8 cellular contexts compared by ENCODE assay signal in the genomic region with DNA sequence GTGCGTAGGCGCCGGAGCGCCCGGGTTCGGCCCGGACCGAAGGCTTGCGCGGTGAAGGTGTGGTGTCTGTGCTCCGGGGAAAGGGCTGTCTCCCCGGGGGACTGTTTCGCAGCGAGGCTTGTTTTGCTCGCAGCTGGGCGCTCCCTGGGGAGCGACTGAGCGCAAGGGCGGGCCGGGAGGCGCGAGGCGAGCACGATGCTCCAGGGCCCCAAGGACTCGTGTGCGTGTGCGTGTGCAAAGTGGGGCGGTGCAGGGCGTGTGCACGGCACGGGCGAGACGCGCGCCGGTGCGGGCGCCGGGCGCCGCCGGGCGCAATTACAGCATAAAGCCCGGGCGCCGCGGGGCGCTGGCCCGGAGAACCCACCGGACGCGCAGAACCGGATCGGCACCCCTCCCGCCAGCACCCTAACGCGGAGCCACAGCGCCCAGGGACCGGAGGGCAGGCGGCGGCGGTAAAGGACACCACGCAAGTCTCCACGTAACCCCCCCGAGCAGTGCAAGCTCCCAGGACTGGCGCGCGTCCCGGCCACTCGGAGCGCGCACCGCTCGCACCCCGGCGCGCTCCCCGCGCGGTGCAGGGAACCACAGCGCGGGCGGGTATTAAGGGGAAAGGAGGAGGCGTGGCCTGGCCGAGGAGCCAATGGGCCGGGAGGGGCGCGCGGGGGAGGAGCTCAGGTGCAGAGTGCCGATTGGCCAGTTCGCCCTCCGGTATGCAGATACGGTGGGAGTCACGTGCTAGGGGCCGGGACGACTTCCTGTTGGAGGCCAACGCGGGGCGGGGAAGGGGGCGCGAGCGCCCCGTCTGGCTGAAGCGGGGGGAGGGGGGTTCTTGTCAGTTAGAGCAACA. TPM values are rescaled to one million over a fixed set of nuclear protein-coding genes. Genes with fewer than 3 reads are reported as not detected.
DNase-seq lines count a peak whose midpoint lies in the region; TF ChIP-seq lines count a peak whose summit lies in the region.

A gene with protein sequence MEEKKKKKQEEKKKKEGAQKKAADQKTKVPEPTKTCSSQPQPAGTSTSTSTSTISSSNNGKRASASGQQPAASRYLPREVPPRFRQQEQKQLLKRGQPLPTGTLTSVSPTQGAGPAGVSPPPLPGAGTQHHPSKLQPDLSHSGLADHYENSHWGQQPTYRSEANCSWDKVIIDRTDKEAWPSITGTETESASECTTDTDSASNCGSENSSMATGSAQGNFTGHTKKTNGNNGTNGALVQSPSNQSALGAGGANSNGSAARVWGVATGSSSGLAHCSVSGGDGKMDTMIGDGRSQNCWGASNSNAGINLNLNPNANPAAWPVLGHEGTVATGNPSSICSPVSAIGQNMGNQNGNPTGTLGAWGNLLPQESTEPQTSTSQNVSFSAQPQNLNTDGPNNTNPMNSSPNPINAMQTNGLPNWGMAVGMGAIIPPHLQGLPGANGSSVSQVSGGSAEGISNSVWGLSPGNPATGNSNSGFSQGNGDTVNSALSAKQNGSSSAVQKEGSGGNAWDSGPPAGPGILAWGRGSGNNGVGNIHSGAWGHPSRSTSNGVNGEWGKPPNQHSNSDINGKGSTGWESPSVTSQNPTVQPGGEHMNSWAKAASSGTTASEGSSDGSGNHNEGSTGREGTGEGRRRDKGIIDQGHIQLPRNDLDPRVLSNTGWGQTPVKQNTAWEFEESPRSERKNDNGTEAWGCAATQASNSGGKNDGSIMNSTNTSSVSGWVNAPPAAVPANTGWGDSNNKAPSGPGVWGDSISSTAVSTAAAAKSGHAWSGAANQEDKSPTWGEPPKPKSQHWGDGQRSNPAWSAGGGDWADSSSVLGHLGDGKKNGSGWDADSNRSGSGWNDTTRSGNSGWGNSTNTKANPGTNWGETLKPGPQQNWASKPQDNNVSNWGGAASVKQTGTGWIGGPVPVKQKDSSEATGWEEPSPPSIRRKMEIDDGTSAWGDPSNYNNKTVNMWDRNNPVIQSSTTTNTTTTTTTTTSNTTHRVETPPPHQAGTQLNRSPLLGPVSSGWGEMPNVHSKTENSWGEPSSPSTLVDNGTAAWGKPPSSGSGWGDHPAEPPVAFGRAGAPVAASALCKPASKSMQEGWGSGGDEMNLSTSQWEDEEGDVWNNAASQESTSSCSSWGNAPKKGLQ (N-terminal part only) (plus strand): TSS at position 835 of the 847 bp plus-strand sequence. CDS start 45,504 bp downstream, outside the sequence.

- peak within 1 kb of the TSS; percentile 97 for H3K4me2 ChIP-seq in SK-N-SH

- H3K4me3 ChIP-seq in NB4 (ENCODE audit: low read depth, low read length), result peak within 1 kb of the TSS; percentile 72
- H3K4me3 ChIP-seq in SK-N-SH (ENCODE audit: low read depth in 2 of 2, low read length in 1 of 2), result peak within 1 kb of the TSS; percentile 80 to 86

- TF ChIP-seq CTCF in NB4 (IDR thresholded peaks at IDR 0.05; ENCODE audit: low read depth, low read length), result no peak
- TF ChIP-seq CTCF in SK-N-SH (IDR thresholded peaks at IDR 0.05), result no peak

- H3K27ac ChIP-seq in SK-N-SH (ENCODE audit: low read depth in 2 of 2, low read length in 1 of 2) (peak within 1 kb of the TSS in 1 of 2 experiments; percentile 92; a peak in 2 of 4 replicates), substantia nigra (ENCODE audit: low read depth, low read length, poor library complexity, severe bottlenecking) (peak within 1 kb of the TSS; percentile 91)

- DNase-seq in GM04503 (ENCODE audit: low read depth) (peak; percentile 86), HEK293T (ENCODE audit: extremely low spot score) (peak; percentile 99), NB4 (ENCODE audit: low read depth) (peak; percentile 98), SK-N-SH (peak; percentile 100), germinal center (ENCODE audit: low spot score) (peak; percentile 98), non-pigmented ciliary epithelial cell (ENCODE audit: low read depth) (peak; percentile 91), substantia nigra (lab: John Stamatoyannopoulos, UW) (peak; percentile 89 to 100 (median 99))
- peak; percentile 100 for DNase-seq in activated naive CD4-positive, alpha-beta T cell treated with anti-CD3 and anti-CD28 coated beads, Interleukin-2, amount 50 U/mL, for 16 hours

- no peaks in the 10 kb centered on the region for H3K36me3 ChIP-seq in SK-N-SH (replicated peaks in 1 of 2; ENCODE audit: control insufficient read depth in 1 of 2, insufficient read depth in 2 of 2, low read length in 1 of 2)

- TF ChIP-seq POLR2A in NB4 (IDR thresholded peaks at IDR 0.05; ENCODE audit: extremely low read depth, insufficient read length), result no peak

- H3K4me1 ChIP-seq in SK-N-SH (ENCODE audit: control insufficient read depth in 1 of 2, insufficient read depth in 2 of 2, low read depth in 1 of 2, low read length in 1 of 2), result peaks cover 0 to 35% of the 10 kb centered on the region in 2 experiments; a peak in 3 of 4 replicates

- H3K9ac ChIP-seq in SK-N-SH, result peak within 1 kb of the TSS; percentile 55; the same call in 1 of the 2 replicates

- POLR2A ChIA-PET in HEK293T (lab: Yijun Ruan, JAX) (interaction anchor here (0.6 to 2.6 kb wide), 54 partner anchors 8 to 537 kb away, joined by 3 to 23 read pairs (median 5); no protein-coding TSS in a partner anchor), SK-N-SH (lab: Yijun Ruan, JAX) (interaction anchor here (0.6 to 2.6 kb wide), 73 partner anchors 10 to 1318 kb away, joined by 3 to 131 read pairs (median 5); no protein-coding TSS in a partner anchor)

- peaks cover 42% of the 10 kb centered on the region; the same call in 1 of the 2 replicates for H3K27me3 ChIP-seq in SK-N-SH (ENCODE audit: insufficient read depth)

- peak; percentile 22; the same call in 1 of the 2 replicates for TF ChIP-seq RAD21 in SK-N-SH (IDR thresholded peaks at IDR 0.05; ENCODE audit: low read length)

- under 1% methylated on average over 53 of the region's 104 CpGs for WGBS in SK-N-SH (ENCODE audit: low lambda C conversion rate)

- peaks cover 33% of the 10 kb centered on the region for H4K20me1 ChIP-seq in SK-N-SH (ENCODE audit: insufficient read depth)

- TF ChIP-seq EP300 in SK-N-SH (IDR thresholded peaks at IDR 0.05; ENCODE audit: borderline replicate concordance in 1 of 2, low read depth in 1 of 2, low read length in 1 of 2), result no peak; a peak in 1 of 4 replicates

- no peaks in the 10 kb centered on the region for H3K9me3 ChIP-seq in SK-N-SH

- CTCF ChIA-PET in HEK293T (lab: Yijun Ruan, JAX), result interaction anchor here (1.0 to 1.4 kb wide), 3 partner anchors 13 to 55 kb away, joined by 3 read pairs; no protein-coding TSS in a partner anchor
- CTCF ChIA-PET in SK-N-SH (lab: Yijun Ruan, JAX), result interaction anchor here (0.8 to 5.2 kb wide), 32 partner anchors 9 to 416 kb away, joined by 3 to 31 read pairs (median 4); no protein-coding TSS in a partner anchor

- peaks cover 39% of the 10 kb centered on the region for H3K79me2 ChIP-seq in SK-N-SH (ENCODE audit: insufficient read depth)

- H3K9me2 ChIP-seq in SK-N-SH, result no peaks in the 10 kb centered on the region

- peak within 1 kb of the TSS; percentile 90 for H2AFZ ChIP-seq in SK-N-SH (ENCODE audit: low read depth)

- H3F3A ChIP-seq in SK-N-SH (replicated peaks; ENCODE audit: insufficient read depth), result peaks cover 2% of the 10 kb centered on the region

TF ChIP-seq in HEK293T, 16 proteins besides CTCF, POLR2A, EP300 and RAD21:
- TF ChIP-seq NFRKB (IDR thresholded peaks at IDR 0.05) (no peak), LEF1 (IDR thresholded peaks at IDR 0.05; ENCODE audit: borderline replicate concordance) (no peak; the same call in 1 of the 2 replicates), ELF4 (IDR thresholded peaks at IDR 0.05) (peak; percentile 98), SP1 (IDR thresholded peaks at IDR 0.05) (no peak), FOXM1 (IDR thresholded peaks at IDR 0.05; ENCODE audit: borderline replicate concordance) (no peak; the same call in 1 of the 2 replicates), L3MBTL2 (conservative IDR thresholded peaks at IDR 0.05) (peak; percentile 74), ARNT (IDR thresholded peaks at IDR 0.05) (no peak), CTBP1 (IDR thresholded peaks at IDR 0.05; ENCODE audit: borderline replicate concordance) (peak; percentile 72), HDGF (IDR thresholded peaks at IDR 0.05; ENCODE audit: borderline replicate concordance) (no peak)
- TF ChIP-seq, protein P1, sequence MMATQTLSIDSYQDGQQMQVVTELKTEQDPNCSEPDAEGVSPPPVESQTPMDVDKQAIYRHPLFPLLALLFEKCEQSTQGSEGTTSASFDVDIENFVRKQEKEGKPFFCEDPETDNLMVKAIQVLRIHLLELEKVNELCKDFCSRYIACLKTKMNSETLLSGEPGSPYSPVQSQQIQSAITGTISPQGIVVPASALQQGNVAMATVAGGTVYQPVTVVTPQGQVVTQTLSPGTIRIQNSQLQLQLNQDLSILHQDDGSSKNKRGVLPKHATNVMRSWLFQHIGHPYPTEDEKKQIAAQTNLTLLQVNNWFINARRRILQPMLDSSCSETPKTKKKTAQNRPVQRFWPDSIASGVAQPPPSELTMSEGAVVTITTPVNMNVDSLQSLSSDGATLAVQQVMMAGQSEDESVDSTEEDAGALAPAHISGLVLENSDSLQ (IDR thresholded peaks at IDR 0.05), result no peak

TF ChIP-seq in SK-N-SH, 30 proteins besides CTCF, POLR2A, EP300 and RAD21 (continues in another document):
- TF ChIP-seq FOXJ3 (CRISPR knock-in tag; IDR thresholded peaks at IDR 0.05) (no peak), TEAD4 (IDR thresholded peaks at IDR 0.05; ENCODE audit: borderline replicate concordance, insufficient read depth) (0 out of 2 replicates have a peak, but pooled peaks have one; percentile 8), NRF1 (IDR thresholded peaks at IDR 0.05; ENCODE audit: low read depth, low read length) (0 out of 2 replicates have a peak, but pooled peaks have one; percentile 3), MEF2A (IDR thresholded peaks at IDR 0.05; ENCODE audit: borderline replicate concordance, low read depth) (no peak), ELF1 (IDR thresholded peaks at IDR 0.05) (peak; percentile 81), RFX5 (IDR thresholded peaks at IDR 0.05; ENCODE audit: low read length) (peak; percentile 77; the same call in 1 of the 2 replicates)
- TF ChIP-seq, protein P2, sequence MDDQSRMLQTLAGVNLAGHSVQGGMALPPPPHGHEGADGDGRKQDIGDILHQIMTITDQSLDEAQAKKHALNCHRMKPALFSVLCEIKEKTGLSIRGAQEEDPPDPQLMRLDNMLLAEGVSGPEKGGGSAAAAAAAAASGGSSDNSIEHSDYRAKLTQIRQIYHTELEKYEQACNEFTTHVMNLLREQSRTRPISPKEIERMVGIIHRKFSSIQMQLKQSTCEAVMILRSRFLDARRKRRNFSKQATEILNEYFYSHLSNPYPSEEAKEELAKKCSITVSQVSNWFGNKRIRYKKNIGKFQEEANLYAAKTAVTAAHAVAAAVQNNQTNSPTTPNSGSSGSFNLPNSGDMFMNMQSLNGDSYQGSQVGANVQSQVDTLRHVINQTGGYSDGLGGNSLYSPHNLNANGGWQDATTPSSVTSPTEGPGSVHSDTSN (IDR thresholded peaks at IDR 0.05), result peak; percentile 42

RNA-seq across cellular contexts. Expression of the gene that starts here (rescaled TPM):
- 1.6 and 2.2 TPM in 2 replicates for polyA plus RNA-seq in SK-N-SH (2012; rRNA removed)
- polyA plus RNA-seq in SK-N-SH (2012; cell fraction: cytosol; rRNA removed), result 1.6 and 1.9 TPM in 2 replicates
- 6.2 and 6.7 TPM in 2 replicates for polyA plus RNA-seq in SK-N-SH (2012; cell fraction: nucleus; rRNA removed)
